18 cellular contexts compared by ENCODE assay signal in the genomic region with DNA sequence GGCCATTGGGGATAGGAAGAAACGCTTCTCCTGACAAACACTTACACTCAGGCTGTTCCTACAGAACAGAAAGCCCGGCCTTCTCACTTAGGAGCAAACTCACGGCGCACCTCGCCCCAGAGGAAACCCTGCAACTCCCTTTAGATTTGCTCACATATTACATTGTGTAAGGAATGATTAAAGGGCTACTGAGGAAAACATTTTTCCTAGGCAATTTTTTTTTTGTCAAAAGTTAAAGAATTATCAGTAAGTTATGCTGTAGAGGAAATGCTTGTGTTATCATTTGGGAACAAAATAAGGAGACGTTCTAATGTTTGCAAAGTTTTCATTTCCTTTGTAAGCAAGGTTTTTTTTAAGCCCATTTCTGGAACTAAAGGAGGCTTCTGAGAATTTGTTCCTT.
DNase-seq lines count a peak whose midpoint lies in the region; ATAC-seq, FAIRE-seq and TF ChIP-seq lines count a peak whose summit lies in the region.
"Had no signal": no experiment of that assay in that cellular context is flagged by ENCODE, and none has a peak within 500 bp of the region (broad histone marks: within the 10 kb centered on the region; RNA-seq: fewer than 3 reads in every experiment).

No MANE protein-coding gene starts in this region.

- no peak overlapping the region for H3K9ac ChIP-seq in HepG2 (ENCODE audit: insufficient read depth, low read depth, low read length)
- H3K9ac ChIP-seq: BLaER1 treated with 17β-estradiol and CSF1 and Interleukin-3, amounts not matched to agents 10 nM and 100 nM; GM23248 had no signal

- DNase-seq in right lobe of liver = peak in 1 of 3 donors; percentile 32
- DNase-seq in HepG2 (ENCODE audit: low spot score) = no peak
- peak; percentile 25 for DNase-seq in chondrocyte (ENCODE audit: low spot score)
- DNase-seq in CD1c-positive myeloid dendritic cell (ENCODE audit: extremely low spot score) = no peak
- no peak for DNase-seq in KBM-7
- no peak for DNase-seq in NCI-H1436 treated with DMSO at 0.1 percent for 48 hours (lab: John Stamatoyannopoulos, UW)
- DNase-seq: CD4-positive, CD25-positive, alpha-beta regulatory T cell; CD8-positive, alpha-beta memory T cell; COR-L47; DMS 273 treated with DMSO at 0.1 percent for 48 hours; GM23248 had no signal

- no peak for TF ChIP-seq EP300 in HepG2 (IDR thresholded peaks at IDR 0.05; ENCODE audit: low read depth in 2 of 2, low read length in 2 of 2)
- TF ChIP-seq EP300 in HepG2 (CRISPR knock-in tag; IDR thresholded peaks at IDR 0.05; ENCODE audit: borderline replicate concordance) = no peak

- WGBS in right lobe of liver (ENCODE audit: insufficient coverage, low coverage, low lambda C conversion rate, missing lambda C conversion rate) = 90% methylated on average over 6 of the region's 6 CpGs
- whole genome bisulfite sequencing in HepG2 (ENCODE audit: low lambda C conversion rate) = 94% methylated on average over 6 of the region's 6 CpGs

- H3K4me2 ChIP-seq in HepG2 (ENCODE audit: low read depth, low read length) = no peak overlapping the region
- H3K4me2 ChIP-seq: BLaER1 treated with 17β-estradiol and CSF1 and Interleukin-3, amounts not matched to agents 10 nM and 100 nM had no signal

- H3K36me3 ChIP-seq in right lobe of liver (peaks cover 0 to 41% (median 0%) of the 10 kb centered on the region in 4 donors), HepG2 (replicated peaks in 1 of 2; ENCODE audit: control insufficient read depth in 1 of 2, insufficient read depth in 2 of 2, low read length in 2 of 2) (peaks cover 17 to 74% of the 10 kb centered on the region in 2 experiments)
- H3K36me3 ChIP-seq: HAP-1 had no signal

- TF ChIP-seq CTCF in right lobe of liver (IDR thresholded peaks at IDR 0.05) = no peak
- no peak for TF ChIP-seq CTCF in HepG2 (CRISPR knock-in tag; IDR thresholded peaks at IDR 0.05)
- TF ChIP-seq CTCF in chondrocyte (IDR thresholded peaks at IDR 0.05) = no peak
- TF ChIP-seq CTCF in nephron (IDR thresholded peaks at IDR 0.05; ENCODE audit: unreplicated experiment in 3 of 3) = no peak

- ATAC-seq in right lobe of liver = peak; percentile 47 to 64 (median 60)
- no peak for ATAC-seq in HepG2

- no peaks in the 10 kb centered on the region for H3K9me3 ChIP-seq in right lobe of liver
- H3K9me3 ChIP-seq in HepG2 (ENCODE audit: low read length) = no peaks in the 10 kb centered on the region
- H3K9me3 ChIP-seq: HAP-1 had no signal

- no peaks in the 10 kb centered on the region for H4K20me1 ChIP-seq in HepG2 (ENCODE audit: insufficient read depth, low read length)

- BruUV-seq in HepG2 (replicated peaks; lab: Mats Ljungman, UMichigan) = no TSS peak

- POLR2A ChIA-PET in HepG2 (lab: Yijun Ruan, JAX) = no interaction called here

- H3K4me1 ChIP-seq in right lobe of liver = no peaks in the 10 kb centered on the region
- no peaks in the 10 kb centered on the region for H3K4me1 ChIP-seq in HepG2 (ENCODE audit: insufficient read depth, low read length)
- H3K4me1 ChIP-seq: BLaER1 treated with 17β-estradiol and CSF1 and Interleukin-3, amounts not matched to agents 10 nM and 100 nM; HAP-1 had no signal

- H3K27me3 ChIP-seq in right lobe of liver (no peaks in the 10 kb centered on the region), HepG2 (ENCODE audit: control insufficient read depth in 1 of 2, insufficient read depth in 2 of 2, low read length in 2 of 2) (no peaks in the 10 kb centered on the region)
- H3K27me3 ChIP-seq: BLaER1 treated with 17β-estradiol and CSF1 and Interleukin-3, amounts not matched to agents 10 nM and 100 nM had no signal

- no peak for TF ChIP-seq POLR2A in right lobe of liver (IDR thresholded peaks at IDR 0.05)
- TF ChIP-seq POLR2A in HepG2 (IDR thresholded peaks at IDR 0.05; ENCODE audit: insufficient read depth in 1 of 2, low read depth in 2 of 2, low read length in 2 of 2) = no peak

- TF ChIP-seq RAD21 in HepG2 (CRISPR knock-in tag; IDR thresholded peaks at IDR 0.05) = no peak

- FAIRE-seq in HepG2 (lab: Jason Lieb, UNC) = no peak
- FAIRE-seq: G401.6, GM12891, GM19239 had no signal

- in situ Hi-C loops in HepG2 (cut with HindIII; ENCODE audit: extremely low pct_ligation_motif_present, low pct_unique_long_range_greater_than_20kb) = no loop called here
- in situ Hi-C loops in KBM-7 (cut with MboI; ENCODE audit: low pct_unique_long_range_greater_than_20kb, low sequenced_read_pairs) = no loop called here

- CTCF ChIA-PET in HepG2 (lab: Yijun Ruan, JAX; ENCODE audit: low intra/inter-chr PET ratio, low total read pairs) = no interaction called here

- H3K79me2 ChIP-seq in HepG2 (ENCODE audit: insufficient read depth, low read length) = no peaks in the 10 kb centered on the region

- H3K27ac Mint-ChIP-seq in chondrocyte (ENCODE audit: unreplicated experiment) (no peak overlapping the region), nephron (peak overlapping the region in 2 of 3 experiments; percentile 33 to 46)
- H3K27ac Mint-ChIP-seq: B cell; CD4-positive, CD25-positive, alpha-beta regulatory T cell had no signal

- H3K27me3 Mint-ChIP-seq in chondrocyte (ENCODE audit: low read depth) = no peaks in the 10 kb centered on the region
- no peaks in the 10 kb centered on the region for H3K27me3 Mint-ChIP-seq in nephron (ENCODE audit: low read depth)
- H3K27me3 Mint-ChIP-seq: B cell; CD4-positive, CD25-positive, alpha-beta regulatory T cell; CD8-positive, alpha-beta memory T cell had no signal

- H3K4me3 Mint-ChIP-seq in chondrocyte (ENCODE audit: unreplicated experiment) = no peak overlapping the region
- no peak overlapping the region for H3K4me3 Mint-ChIP-seq in nephron
- H3K4me3 Mint-ChIP-seq: B cell; CD4-positive, CD25-positive, alpha-beta regulatory T cell had no signal

- intact Hi-C loops in right lobe of liver (cut with DNase I) (no loop called here), HepG2 (cut with micrococcal nuclease; ENCODE audit: unreplicated experiment) (no loop called here)

- H3K27ac ChIP-seq in right lobe of liver (peak overlapping the region in 1 of 3 donors; percentile 21), HepG2 (ENCODE audit: extremely low read length, insufficient read depth, low read length) (no peak overlapping the region)
- H3K27ac ChIP-seq: BLaER1 treated with 17β-estradiol and CSF1 and Interleukin-3, amounts not matched to agents 10 nM and 100 nM; GM23248 had no signal

- H3K4me1 Mint-ChIP-seq in chondrocyte (ENCODE audit: low read depth) (no peaks in the 10 kb centered on the region), nephron (no peaks in the 10 kb centered on the region)
- H3K4me1 Mint-ChIP-seq: B cell had no signal

- H3K36me3 Mint-ChIP-seq in chondrocyte (ENCODE audit: low read depth) (peaks cover 27% of the 10 kb centered on the region), nephron (ENCODE audit: low read depth) (peaks cover 51% of the 10 kb centered on the region)

- H2AFZ ChIP-seq in HepG2 (ENCODE audit: low read length) = no peak overlapping the region
- H2AFZ ChIP-seq: GM23248 had no signal

- H3K9me3 Mint-ChIP-seq in chondrocyte (ENCODE audit: low read depth) (no peaks in the 10 kb centered on the region), nephron (no peaks in the 10 kb centered on the region)
- H3K9me3 Mint-ChIP-seq: CD8-positive, alpha-beta memory T cell had no signal

- H3K4me3 ChIP-seq in right lobe of liver (no peak overlapping the region), HepG2 (replicated peaks in 1 of 3; ENCODE audit: insufficient read depth in 1 of 3, low read depth in 2 of 3, low read length in 3 of 3) (no peak overlapping the region)
- H3K4me3 ChIP-seq: BLaER1 treated with 17β-estradiol and CSF1 and Interleukin-3, amounts not matched to agents 10 nM and 100 nM; GM23248; HAP-1 had no signal

TF ChIP-seq in HepG2, 621 proteins besides CTCF, POLR2A, EP300 and RAD21 (continues in another document):
- TF ChIP-seq E2F1 (CRISPR knock-in tag; IDR thresholded peaks at IDR 0.05) (no peak), DNMT3B (CRISPR knock-in tag; conservative IDR thresholded peaks at IDR 0.05) (no peak), JUNB (CRISPR knock-in tag; IDR thresholded peaks at IDR 0.05; ENCODE audit: borderline replicate concordance) (no peak), ZBTB3 (CRISPR knock-in tag; IDR thresholded peaks at IDR 0.05; ENCODE audit: borderline replicate concordance, low read depth) (no peak), ZNF138 (CRISPR knock-in tag; IDR thresholded peaks at IDR 0.05; ENCODE audit: low read depth) (no peak), ZNF136 (CRISPR knock-in tag; IDR thresholded peaks at IDR 0.05; ENCODE audit: low read depth) (no peak), SAP130 (CRISPR knock-in tag; IDR thresholded peaks at IDR 0.05; ENCODE audit: low read depth) (no peak), MATR3 (CRISPR knock-in tag; IDR thresholded peaks at IDR 0.05) (no peak), RCOR2 (CRISPR knock-in tag; IDR thresholded peaks at IDR 0.05) (no peak)
- TF ChIP-seq, protein P1, sequence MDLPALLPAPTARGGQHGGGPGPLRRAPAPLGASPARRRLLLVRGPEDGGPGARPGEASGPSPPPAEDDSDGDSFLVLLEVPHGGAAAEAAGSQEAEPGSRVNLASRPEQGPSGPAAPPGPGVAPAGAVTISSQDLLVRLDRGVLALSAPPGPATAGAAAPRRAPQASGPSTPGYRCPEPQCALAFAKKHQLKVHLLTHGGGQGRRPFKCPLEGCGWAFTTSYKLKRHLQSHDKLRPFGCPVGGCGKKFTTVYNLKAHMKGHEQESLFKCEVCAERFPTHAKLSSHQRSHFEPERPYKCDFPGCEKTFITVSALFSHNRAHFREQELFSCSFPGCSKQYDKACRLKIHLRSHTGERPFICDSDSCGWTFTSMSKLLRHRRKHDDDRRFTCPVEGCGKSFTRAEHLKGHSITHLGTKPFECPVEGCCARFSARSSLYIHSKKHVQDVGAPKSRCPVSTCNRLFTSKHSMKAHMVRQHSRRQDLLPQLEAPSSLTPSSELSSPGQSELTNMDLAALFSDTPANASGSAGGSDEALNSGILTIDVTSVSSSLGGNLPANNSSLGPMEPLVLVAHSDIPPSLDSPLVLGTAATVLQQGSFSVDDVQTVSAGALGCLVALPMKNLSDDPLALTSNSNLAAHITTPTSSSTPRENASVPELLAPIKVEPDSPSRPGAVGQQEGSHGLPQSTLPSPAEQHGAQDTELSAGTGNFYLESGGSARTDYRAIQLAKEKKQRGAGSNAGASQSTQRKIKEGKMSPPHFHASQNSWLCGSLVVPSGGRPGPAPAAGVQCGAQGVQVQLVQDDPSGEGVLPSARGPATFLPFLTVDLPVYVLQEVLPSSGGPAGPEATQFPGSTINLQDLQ (CRISPR knock-in tag; IDR thresholded peaks at IDR 0.05) = no peak
